In the genomic region with DNA sequence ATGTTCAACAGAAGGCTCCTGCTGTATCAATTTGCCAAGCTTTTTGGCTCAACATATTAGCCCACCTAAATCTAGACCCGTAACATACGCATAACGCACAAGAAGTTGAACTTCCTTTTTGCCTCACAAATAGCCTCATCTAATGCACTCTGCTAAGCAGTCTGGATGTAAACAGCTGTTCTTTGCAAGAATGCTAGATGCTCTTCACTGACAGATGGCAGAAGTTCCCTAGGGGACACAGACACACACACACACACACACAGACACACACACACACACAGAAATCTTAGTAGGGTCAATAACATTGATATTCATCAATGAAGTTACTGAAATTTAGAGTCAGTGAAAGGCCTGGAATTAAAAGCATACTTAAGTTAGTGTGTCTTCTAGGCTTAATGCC, we compare ENCODE assay signal across 23 cellular contexts.
"Had no signal": no experiment of that assay in that cellular context is flagged by ENCODE, and none has a peak within 500 bp of the region (broad histone marks: within the 10 kb centered on the region; RNA-seq: fewer than 3 reads in every experiment).

No MANE protein-coding gene starts in this region.

- H3K36me3 Mint-ChIP-seq: activated naive CD4-positive, alpha-beta T cell treated with anti-CD3 and anti-CD28 coated beads, Interleukin-2, amount 50 U/mL, for 72 hours; naive thymus-derived CD4-positive, alpha-beta T cell had no signal

- ATAC-seq: activated CD8-positive, alpha-beta T cell treated with anti-CD3 and anti-CD28 coated beads, Interleukin-2, amount 10 ng/mL, durations not matched to agents 7 days and 5 days; activated naive CD4-positive, alpha-beta T cell treated with anti-CD3 and anti-CD28 coated beads, Interleukin-2, amount 50 U/mL, for 72 hours; activated T-helper 17 cell treated with anti-CD3 and anti-CD28 coated beads, Interleukin-2, amount 50 U/mL, for 72 hours; left colon; naive thymus-derived CD4-positive, alpha-beta T cell had no signal

- H3K4me3 Mint-ChIP-seq: activated CD8-positive, alpha-beta T cell treated with anti-CD3 and anti-CD28 coated beads, Interleukin-2, amount 10 ng/mL, durations not matched to agents 7 days and 5 days; activated T-helper 17 cell treated with anti-CD3 and anti-CD28 coated beads, Interleukin-2, amount 50 U/mL, for 72 hours; dendritic cell treated with granulocyte-macrophage colony-stimulating factor and Interleukin-4, amounts not matched to agents 40 ng/mL and 50 ng/mL, for 4 days; naive thymus-derived CD4-positive, alpha-beta T cell had no signal

- DNase-seq: activated CD4-positive, alpha-beta T cell treated with anti-CD3 and anti-CD28 coated beads for 1 hour; activated CD4-positive, alpha-beta T cell treated with anti-CD3 and anti-CD28 coated beads, Interleukin-2, amount 50 U/mL, for 1 hour; activated CD8-positive, alpha-beta T cell treated with anti-CD3 and anti-CD28 coated beads, Interleukin-2, amount 10 ng/mL, durations not matched to agents 7 days and 5 days; activated T-cell treated with anti-CD3 and anti-CD28 coated beads, Interleukin-2, amount 50 U/mL, for 1 hour; adrenal gland; brain microvascular endothelial cell; caudate nucleus; effector CD4-positive, alpha-beta T cell; erythroblast; foreskin fibroblast; left colon; mesenchymal stem cell; naive thymus-derived CD4-positive, alpha-beta T cell; retina; spleen; stimulated activated CD4-positive, alpha-beta T cell treated with anti-CD3 and anti-CD28 coated beads, Interleukin-4, amount 100 ng/mL, for 1 hour; stimulated activated naive CD4-positive, alpha-beta T cell; upper lobe of left lung; WERI-Rb-1 had no signal

- H3K27me3 Mint-ChIP-seq: dendritic cell treated with granulocyte-macrophage colony-stimulating factor and Interleukin-4, amounts not matched to agents 40 ng/mL and 50 ng/mL, for 4 days had no signal

- H3K27ac Mint-ChIP-seq: activated CD8-positive, alpha-beta T cell treated with anti-CD3 and anti-CD28 coated beads, Interleukin-2, amount 10 ng/mL, durations not matched to agents 7 days and 5 days; activated naive CD4-positive, alpha-beta T cell treated with anti-CD3 and anti-CD28 coated beads, Interleukin-2, amount 50 U/mL, for 72 hours; activated T-helper 17 cell treated with anti-CD3 and anti-CD28 coated beads, Interleukin-2, amount 50 U/mL, for 72 hours; dendritic cell treated with granulocyte-macrophage colony-stimulating factor and Interleukin-4, amounts not matched to agents 40 ng/mL and 50 ng/mL, for 4 days; naive thymus-derived CD4-positive, alpha-beta T cell; progenitor cell of endocrine pancreas had no signal

- H3K9me3 Mint-ChIP-seq: activated naive CD4-positive, alpha-beta T cell treated with anti-CD3 and anti-CD28 coated beads, Interleukin-2, amount 50 U/mL, for 72 hours; activated T-helper 17 cell treated with anti-CD3 and anti-CD28 coated beads, Interleukin-2, amount 50 U/mL, for 72 hours; naive thymus-derived CD4-positive, alpha-beta T cell had no signal

- H3K4me1 Mint-ChIP-seq: naive thymus-derived CD4-positive, alpha-beta T cell had no signal
